Comparison of ENCODE assay signal across 22 cellular contexts in the genomic region with DNA sequence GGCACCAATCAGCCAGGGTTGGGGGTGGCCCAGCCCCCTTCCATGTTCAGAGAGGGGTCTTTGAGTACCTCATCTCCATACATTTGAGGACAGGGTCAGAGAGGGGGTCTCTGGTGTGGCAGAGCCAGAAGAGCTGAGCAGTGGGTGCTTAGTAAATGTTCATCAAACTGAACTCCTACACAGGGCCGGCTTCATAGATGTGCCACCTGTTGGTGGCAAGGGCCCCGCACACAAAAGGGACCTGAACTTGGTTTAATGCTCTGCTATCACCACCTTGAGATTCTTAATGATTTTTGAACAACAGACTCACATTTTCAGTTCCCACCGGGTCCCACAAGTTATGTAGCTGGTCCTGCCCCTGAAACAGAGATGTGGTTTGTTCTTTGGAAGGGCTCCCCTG. TPM values are rescaled to one million over a fixed set of nuclear protein-coding genes. Genes with fewer than 3 reads are reported as not detected.
DNase-seq lines count a peak whose midpoint lies in the region; FAIRE-seq and TF ChIP-seq lines count a peak whose summit lies in the region.
"Had no signal": no experiment of that assay in that cellular context is flagged by ENCODE, and none has a peak within 500 bp of the region (broad histone marks: within the 10 kb centered on the region; RNA-seq: fewer than 3 reads in every experiment).

No MANE protein-coding gene starts in this region.

- no peaks in the 10 kb centered on the region for H3K79me2 ChIP-seq in H9 (ENCODE audit: insufficient read depth, low read length)
- H3K79me2 ChIP-seq in PC-9 (ENCODE audit: low read depth), result no peaks in the 10 kb centered on the region

- H2BK15ac ChIP-seq in H9 (ENCODE audit: low read depth, low read length), result no peak overlapping the region

- no peak overlapping the region for H3K4me2 ChIP-seq in H9 (ENCODE audit: insufficient read depth, insufficient read length, low read length)
- no peak overlapping the region for H3K4me2 ChIP-seq in PC-9

- H3K79me1 ChIP-seq in H9 (ENCODE audit: insufficient read depth, low read depth, low read length, poor library complexity, severe bottlenecking), result no peaks in the 10 kb centered on the region

- DNase-seq in Calu3 (no peak), H9 (no peak), PC-9 (no peak), neural crest cell (ENCODE audit: low read depth, low spot score) (no peak), tibial artery (no peak), GM12891 (ENCODE audit: insufficient read length, low spot score) (no peak)
- no peak for DNase-seq in stimulated activated CD8-positive, alpha-beta memory T cell treated with anti-CD3 and anti-CD28 coated beads, Interleukin-4, amount 100 ng/mL, for 48 hours
- DNase-seq: activated CD4-positive, CD25-positive, alpha-beta regulatory T cell treated with anti-CD3 and anti-CD28 coated beads, Interleukin-2, amount 50 U/mL, for 72 hours; activated T-cell treated with anti-CD3 and anti-CD28 coated beads, Interleukin-2, amount 50 U/mL, for 72 hours; CD8-positive, alpha-beta T cell; head of caudate nucleus; lower lobe of right lung; NCI-H1092; NCI-H1930; NCI-H226; NK-92 treated with Interleukin-12 subunit alpha and Interleukin-12 subunit beta, amount 100 ng/mL, for 24 hours; testis had no signal

- peaks cover 25% of the 10 kb centered on the region for H3K4me1 Mint-ChIP-seq in Calu3 (ENCODE audit: low read depth, unreplicated experiment)
- peaks cover 17 to 49% of the 10 kb centered on the region in 2 experiments for H3K4me1 Mint-ChIP-seq in H9
- peaks cover 28% of the 10 kb centered on the region for H3K4me1 Mint-ChIP-seq in neural crest cell

- TF ChIP-seq POLR2A in GM12891 (IDR thresholded peaks at IDR 0.05; ENCODE audit: low read depth, low read length), result no peak

- H3T11ph ChIP-seq in H9 (ENCODE audit: low read length), result no peak overlapping the region

- H2AFZ ChIP-seq in H9 (ENCODE audit: low read length) (no peak overlapping the region), PC-9 (no peak overlapping the region)

- H3K27ac ChIP-seq in H9 (ENCODE audit: insufficient read length, low read depth, low read length) (no peak overlapping the region), PC-9 (no peak overlapping the region), tibial artery (no peak overlapping the region)
- H3K27ac ChIP-seq: lower lobe of right lung, testis had no signal

- CTCF ChIA-PET in Calu3 (lab: Charles Lee) (no interaction called here), PC-9 (lab: Charles Lee) (no interaction called here)

- H3K27me3 Mint-ChIP-seq in Calu3 (ENCODE audit: unreplicated experiment) (peaks cover 78% of the 10 kb centered on the region), H9 (ENCODE audit: low read depth) (peaks cover 62% of the 10 kb centered on the region), neural crest cell (ENCODE audit: low read depth) (peaks cover 21% of the 10 kb centered on the region)

- H4K20me1 ChIP-seq in H9 (ENCODE audit: control insufficient read depth, insufficient read depth, insufficient read length) (no peaks in the 10 kb centered on the region), PC-9 (ENCODE audit: insufficient read depth) (no peaks in the 10 kb centered on the region)

- H3K9ac ChIP-seq in H9 (ENCODE audit: extremely low read depth, insufficient read length, low read length), result no peak overlapping the region

- no peak overlapping the region for H3K4ac ChIP-seq in H9 (ENCODE audit: low read depth, low read length)

- H2BK12ac ChIP-seq in H9 (ENCODE audit: insufficient read length, low read depth, low read length), result no peak overlapping the region

- H3K4me3 ChIP-seq in PC-9, result no peak overlapping the region
- H3K4me3 ChIP-seq in tibial artery, result no peak overlapping the region
- H3K4me3 ChIP-seq: lower lobe of right lung, ovary, testis had no signal

- H3K9me3 Mint-ChIP-seq in Calu3 (ENCODE audit: low read depth, unreplicated experiment), result no peaks in the 10 kb centered on the region
- H3K9me3 Mint-ChIP-seq in H9, result no peaks in the 10 kb centered on the region
- H3K9me3 Mint-ChIP-seq in neural crest cell, result no peaks in the 10 kb centered on the region
- H3K9me3 Mint-ChIP-seq: activated naive CD4-positive, alpha-beta T cell treated with anti-CD3 and anti-CD28 coated beads, Interleukin-2, amount 50 U/mL, for 24 hours; activated T-cell treated with anti-CD3 and anti-CD28 coated beads, Interleukin-2, amount 50 U/mL, for 72 hours; CD8-positive, alpha-beta T cell; stimulated activated memory B cell treated with anti-CD40 and anti-IgM and Interleukin-4, amounts not matched to agents 10 μg/mL and 1 μg/mL and 100 μg/mL, for 72 hours had no signal

- H3K14ac ChIP-seq in H9 (ENCODE audit: insufficient read depth, low read length), result no peak overlapping the region

- H2BK20ac ChIP-seq in H9 (ENCODE audit: low read depth, low read length, poor library complexity, severe bottlenecking), result no peak overlapping the region

- no peak overlapping the region for H3K4me3 Mint-ChIP-seq in Calu3 (ENCODE audit: low read depth, unreplicated experiment)
- peak overlapping the region in 1 of 2 experiments; percentile 27; a peak in 1 of 5 replicates for H3K4me3 Mint-ChIP-seq in H9
- H3K4me3 Mint-ChIP-seq in neural crest cell, result no peak overlapping the region
- H3K4me3 Mint-ChIP-seq: activated naive CD4-positive, alpha-beta T cell treated with anti-CD3 and anti-CD28 coated beads, Interleukin-2, amount 50 U/mL, for 24 hours; activated T-cell treated with anti-CD3 and anti-CD28 coated beads, Interleukin-2, amount 50 U/mL, for 72 hours; CD8-positive, alpha-beta T cell; stimulated activated memory B cell treated with anti-CD40 and anti-IgM and Interleukin-4, amounts not matched to agents 10 μg/mL and 1 μg/mL and 100 μg/mL, for 72 hours had no signal

- H3K27ac Mint-ChIP-seq in Calu3 (ENCODE audit: unreplicated experiment) (no peak overlapping the region), H9 (no peak overlapping the region; a peak in 1 of 7 replicates), neural crest cell (ENCODE audit: unreplicated experiment) (peak overlapping the region; percentile 19)
- H3K27ac Mint-ChIP-seq: activated naive CD4-positive, alpha-beta T cell treated with anti-CD3 and anti-CD28 coated beads, Interleukin-2, amount 50 U/mL, for 24 hours; activated T-cell treated with anti-CD3 and anti-CD28 coated beads, Interleukin-2, amount 50 U/mL, for 72 hours; CD8-positive, alpha-beta T cell; stimulated activated memory B cell treated with anti-CD40 and anti-IgM and Interleukin-4, amounts not matched to agents 10 μg/mL and 1 μg/mL and 100 μg/mL, for 72 hours had no signal

- no peak overlapping the region for H3K18ac ChIP-seq in H9 (ENCODE audit: insufficient read length, low read depth, low read length)

- H2BK5ac ChIP-seq in H9 (ENCODE audit: insufficient read length, low read length), result no peak overlapping the region

- no peak for FAIRE-seq in GM12891 (lab: Jason Lieb, UNC)
- FAIRE-seq: colon, H1 had no signal

- peaks cover 3% of the 10 kb centered on the region for H3K23me2 ChIP-seq in H9 (ENCODE audit: insufficient read length, low read depth, low read length, poor library complexity, severe bottlenecking)

- H2BK120ac ChIP-seq in H9 (ENCODE audit: low read depth, low read length, poor library complexity, severe bottlenecking), result no peak overlapping the region

- H3K36me3 ChIP-seq in PC-9 (ENCODE audit: low read depth) (no peaks in the 10 kb centered on the region), tibial artery (no peaks in the 10 kb centered on the region)
- H3K36me3 ChIP-seq: lower lobe of right lung, ovary had no signal

- H4K5ac ChIP-seq in H9 (ENCODE audit: insufficient read length, low read depth, low read length), result no peak overlapping the region

- no peaks in the 10 kb centered on the region for H3K9me2 ChIP-seq in PC-9 (ENCODE audit: insufficient read depth)

- no peak overlapping the region for H3K23ac ChIP-seq in H9 (ENCODE audit: insufficient read length, low read depth, low read length)

- H3K56ac ChIP-seq in H9 (ENCODE audit: insufficient read length, low read depth, low read length), result no peak overlapping the region

- H3K9me3 ChIP-seq in H9 (ENCODE audit: control insufficient read depth, low read depth, low read length), result no peaks in the 10 kb centered on the region
- no peaks in the 10 kb centered on the region for H3K9me3 ChIP-seq in PC-9 (ENCODE audit: insufficient read depth, low read depth)
- no peaks in the 10 kb centered on the region for H3K9me3 ChIP-seq in tibial artery
- H3K9me3 ChIP-seq: lower lobe of right lung, ovary, testis had no signal

- H3K27me3 ChIP-seq in H9 (ENCODE audit: insufficient read depth, low read length), result no peaks in the 10 kb centered on the region
- no peaks in the 10 kb centered on the region for H3K27me3 ChIP-seq in PC-9 (ENCODE audit: insufficient read depth, low read depth)
- H3K27me3 ChIP-seq in tibial artery, result peaks cover 0 to 49% of the 10 kb centered on the region in 2 donors
- H3K27me3 ChIP-seq: ovary, testis had no signal

- no CpG with 5 or more reads among the region's 3 CpGs for WGBS in H9 (ENCODE audit: extremely low coverage, insufficient read length, low lambda C conversion rate)

- peaks cover 16% of the 10 kb centered on the region for H3F3A ChIP-seq in PC-9 (ENCODE audit: insufficient read depth, low read depth)

- H2AK5ac ChIP-seq in H9 (ENCODE audit: insufficient read length, low read length), result no peak overlapping the region

- intact Hi-C loops in Calu3 (cut with micrococcal nuclease; ENCODE audit: unreplicated experiment) (no loop called here), PC-9 (cut with micrococcal nuclease; ENCODE audit: unreplicated experiment) (no loop called here), tibial artery (cut with DNase I; ENCODE audit: low total_unique reads) (no loop called here)

- BruUV-seq in Calu3 (replicated peaks; lab: Mats Ljungman, UMichigan) (no TSS peak), PC-9 (replicated peaks; lab: Mats Ljungman, UMichigan) (no TSS peak)

- H3K36me3 Mint-ChIP-seq in Calu3 (ENCODE audit: insufficient read depth, unreplicated experiment) (no peaks in the 10 kb centered on the region), H9 (ENCODE audit: insufficient read depth in 1 of 3, low read depth in 3 of 3) (no peaks in the 10 kb centered on the region), neural crest cell (ENCODE audit: low read depth) (no peaks in the 10 kb centered on the region)
- H3K36me3 Mint-ChIP-seq: activated naive CD4-positive, alpha-beta T cell treated with anti-CD3 and anti-CD28 coated beads, Interleukin-2, amount 50 U/mL, for 24 hours; CD8-positive, alpha-beta T cell; stimulated activated memory B cell treated with anti-CD40 and anti-IgM and Interleukin-4, amounts not matched to agents 10 μg/mL and 1 μg/mL and 100 μg/mL, for 72 hours had no signal

- no peak overlapping the region for H4K8ac ChIP-seq in H9 (replicated peaks; ENCODE audit: insufficient read length, low read depth, low read length)

- H3K4me1 ChIP-seq in H9 (ENCODE audit: insufficient read depth, low read length) (no peaks in the 10 kb centered on the region; the same call in 1 of the 2 replicates), PC-9 (replicated peaks; ENCODE audit: insufficient read depth) (peaks cover 18% of the 10 kb centered on the region), tibial artery (peaks cover 0 to 6% (median 0%) of the 10 kb centered on the region in 4 donors)

- POLR2A ChIA-PET in PC-9 (lab: Charles Lee; ENCODE audit: unreplicated experiment), result no interaction called here

- TF ChIP-seq CTCF in Calu3 (IDR thresholded peaks at IDR 0.05; ENCODE audit: unreplicated experiment) (peak; percentile 23), H9 (conservative IDR thresholded peaks at IDR 0.05) (peak; percentile 27; the same call in 1 of the 3 replicates), PC-9 (conservative IDR thresholded peaks at IDR 0.05) (0 out of 2 replicates have a peak, but pooled peaks have one; percentile 24), neural crest cell (conservative IDR thresholded peaks at IDR 0.05) (no peak), tibial artery (IDR thresholded peaks at IDR 0.05) (no peak)

- no peak overlapping the region for H4K91ac ChIP-seq in H9 (ENCODE audit: insufficient read length, low read depth, low read length)

RNA-seq across cellular contexts. Expression of gene C1QL1, which starts 9.0 kb away (rescaled TPM):
- total RNA-seq in Calu3 (2022) (1.3 and 1.5 TPM in 2 replicates), H9 (2021) (6.0 and 6.4 TPM in 2 replicates), PC-9 (2021) (0.93 and 1.3 TPM in 2 replicates), neural crest cell (7.1 and 7.7 TPM in 2 replicates)
- not detected for polyA plus RNA-seq in GM12891 (2012; ENCODE audit: low read depth, missing spikeins)
- total RNA-seq: CD8-positive, alpha-beta T cell; lower lobe of right lung had no signal

RNA-seq across cellular contexts. Expression of gene KIF18B, which starts 29.5 kb away (rescaled TPM):
- total RNA-seq in Calu3 (2022), result 72.8 and 84.6 TPM in 2 replicates
- total RNA-seq in H9 (2021), result 51.8 and 52.6 TPM in 2 replicates
- 48.2 and 58.5 TPM in 2 replicates for total RNA-seq in PC-9 (2021)
- 87.3 and 93.1 TPM in 2 replicates for total RNA-seq in neural crest cell
- 5.1 TPM for polyA plus RNA-seq in GM12891 (2012; ENCODE audit: low read depth, missing spikeins)

Comparison
In these comparisons a context has a peak if more than half of its experiments do, and no peak if none do; other contexts are left out.
1. CTCF ChIP-seq: peak in Calu3 (single experiment), H9 (single experiment) and PC-9 (single experiment); none in neural crest cell (single experiment) and tibial artery (0 of 2).